7 cellular contexts compared by ENCODE assay signal in the genomic region with DNA sequence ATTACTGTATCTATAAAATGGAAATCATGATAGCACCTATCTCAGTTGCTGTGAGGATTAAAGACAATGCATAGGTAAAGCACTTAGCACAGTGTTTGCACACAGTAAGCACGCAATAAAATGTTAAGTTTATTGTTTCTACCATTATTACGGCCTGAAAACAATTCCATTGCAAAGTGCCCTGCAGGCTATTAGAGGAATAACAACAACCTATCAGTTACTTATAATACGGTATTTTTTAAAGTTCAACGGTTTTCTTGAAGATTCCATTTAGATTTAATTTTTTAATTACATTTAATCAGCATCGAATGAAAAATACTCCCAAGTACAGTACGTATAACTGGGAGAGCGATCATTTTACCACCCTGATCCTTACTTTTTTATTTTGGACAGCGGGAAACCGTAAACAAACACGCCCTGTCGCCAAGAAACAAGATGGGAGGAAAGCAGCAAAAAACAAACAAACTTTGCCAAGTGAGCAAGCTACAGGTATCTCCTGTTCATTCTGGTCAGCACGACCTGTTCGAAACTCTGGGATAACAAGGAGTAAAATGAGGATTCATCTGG. TPM values are rescaled to one million over a fixed set of nuclear protein-coding genes. Genes with fewer than 3 reads are reported as not detected.
DNase-seq lines count a peak whose midpoint lies in the region; ATAC-seq, FAIRE-seq and TF ChIP-seq lines count a peak whose summit lies in the region.

No MANE protein-coding gene starts in this region.

- H3K27me3 Mint-ChIP-seq in type B pancreatic cell = peaks cover 7% of the 10 kb centered on the region

- peak overlapping the region; percentile 96 for H3K4me3 Mint-ChIP-seq in type B pancreatic cell

- H3K9me3 ChIP-seq in ascending aorta (no peaks in the 10 kb centered on the region), HepG2 (ENCODE audit: low read length) (no peaks in the 10 kb centered on the region)

- intact Hi-C loops in ascending aorta (cut with DNase I) (loop anchor here (5.0 kb wide), 1 partner anchor 345 kb away; the partner anchor contains the start of gene SMCO4), HepG2 (cut with micrococcal nuclease; ENCODE audit: unreplicated experiment) (no loop called here)

- H3K4me1 ChIP-seq in ascending aorta (no peaks in the 10 kb centered on the region), HepG2 (ENCODE audit: insufficient read depth, low read length) (peaks cover 16% of the 10 kb centered on the region)

- peaks cover 9% of the 10 kb centered on the region for H3K4me1 Mint-ChIP-seq in type B pancreatic cell (ENCODE audit: unreplicated experiment)

- H3K4me3 ChIP-seq in GM06990 (replicated peaks; ENCODE audit: low read depth, low read length) (peak overlapping the region; percentile 90), ascending aorta (peak overlapping the region; percentile 67 to 81), HepG2 (replicated peaks in 1 of 3; ENCODE audit: insufficient read depth in 1 of 3, low read depth in 2 of 3, low read length in 3 of 3) (peak overlapping the region; percentile 67 to 78 (median 77))

- CTCF ChIA-PET in HepG2 (lab: Yijun Ruan, JAX; ENCODE audit: low intra/inter-chr PET ratio, low total read pairs) = no interaction called here

- H3K9ac ChIP-seq in HepG2 (ENCODE audit: insufficient read depth, low read depth, low read length) = peak overlapping the region; percentile 91

- DNase-seq in GM06990 (ENCODE audit: extremely low read depth, insufficient read length) = no peak
- DNase-seq in ascending aorta (ENCODE audit: low spot score in 2 of 2) = no peak
- DNase-seq in HepG2 (ENCODE audit: low spot score) = no peak
- no peak for DNase-seq in type B pancreatic cell (ENCODE audit: extremely low spot score, unreplicated experiment)
- DNase-seq in central memory CD4-positive, alpha-beta T cell = no peak

- peak overlapping the region; percentile 90 to 92 for H3K27ac ChIP-seq in ascending aorta
- H3K27ac ChIP-seq in HepG2 (ENCODE audit: extremely low read length, insufficient read depth, low read length) = peak overlapping the region; percentile 69

- H3K27me3 ChIP-seq in GM06990 (replicated peaks; ENCODE audit: control insufficient read depth, insufficient read depth, low read length) (no peaks in the 10 kb centered on the region), ascending aorta (no peaks in the 10 kb centered on the region), HepG2 (ENCODE audit: control insufficient read depth in 1 of 2, insufficient read depth in 2 of 2, low read length in 2 of 2) (no peaks in the 10 kb centered on the region; a peak in 2 of 5 replicates)

- H3K4me2 ChIP-seq in HepG2 (ENCODE audit: low read depth, low read length) = peak overlapping the region; percentile 74

- in situ Hi-C loops in HepG2 (cut with HindIII; ENCODE audit: extremely low pct_ligation_motif_present, low pct_unique_long_range_greater_than_20kb) = no loop called here

- WGBS in HepG2 (ENCODE audit: low lambda C conversion rate) = 18% methylated on average over 13 of the region's 13 CpGs

- H3K9me3 Mint-ChIP-seq in type B pancreatic cell = peaks cover 7% of the 10 kb centered on the region

- TF ChIP-seq EP300 in HepG2 (IDR thresholded peaks at IDR 0.05; ENCODE audit: low read depth in 2 of 2, low read length in 2 of 2) = no peak
- TF ChIP-seq EP300 in HepG2 (CRISPR knock-in tag; IDR thresholded peaks at IDR 0.05; ENCODE audit: borderline replicate concordance) = no peak

- H3K27ac Mint-ChIP-seq in type B pancreatic cell = peak overlapping the region; percentile 97

- peaks cover 19% of the 10 kb centered on the region for H3K79me2 ChIP-seq in HepG2 (ENCODE audit: insufficient read depth, low read length)

- peak; percentile 7 for ATAC-seq in GM19463 (IDR thresholded peaks at IDR 0.05; ENCODE audit: unreplicated experiment)
- peak; percentile 24 for ATAC-seq in HG03520 (IDR thresholded peaks at IDR 0.05; ENCODE audit: unreplicated experiment)
- ATAC-seq in HepG2 = no peak

- no peak for TF ChIP-seq POLR2A in HepG2 (IDR thresholded peaks at IDR 0.05; ENCODE audit: insufficient read depth in 1 of 2, low read depth in 2 of 2, low read length in 2 of 2)

- peak overlapping the region; percentile 90 for H2AFZ ChIP-seq in HepG2 (ENCODE audit: low read length)

- peak; percentile 15 for TF ChIP-seq CTCF in GM06990 (IDR thresholded peaks at IDR 0.05; ENCODE audit: insufficient read depth, low read length, poor library complexity, severe bottlenecking)
- peak in 2 of 3 experiments; percentile 15 to 19 for TF ChIP-seq CTCF in ascending aorta (IDR thresholded peaks at IDR 0.05)
- no peak for TF ChIP-seq CTCF in HepG2 (CRISPR knock-in tag; IDR thresholded peaks at IDR 0.05)
- peak; percentile 73 for TF ChIP-seq CTCF in type B pancreatic cell (conservative IDR thresholded peaks at IDR 0.05)

- H3K36me3 Mint-ChIP-seq in type B pancreatic cell = peaks cover 4% of the 10 kb centered on the region

- BruUV-seq in HepG2 (replicated peaks; lab: Mats Ljungman, UMichigan) = TSS peak; percentile 59

- H4K20me1 ChIP-seq in HepG2 (ENCODE audit: insufficient read depth, low read length) = no peaks in the 10 kb centered on the region

- no peaks in the 10 kb centered on the region for H3K36me3 ChIP-seq in GM06990 (ENCODE audit: control insufficient read depth, insufficient read depth, low read length)
- H3K36me3 ChIP-seq in ascending aorta = no peaks in the 10 kb centered on the region
- no peaks in the 10 kb centered on the region for H3K36me3 ChIP-seq in HepG2 (replicated peaks in 1 of 2; ENCODE audit: control insufficient read depth in 1 of 2, insufficient read depth in 2 of 2, low read length in 2 of 2)

- no peak for TF ChIP-seq RAD21 in HepG2 (CRISPR knock-in tag; IDR thresholded peaks at IDR 0.05)

- POLR2A ChIA-PET in HepG2 (lab: Yijun Ruan, JAX) = no interaction called here

- no peak for FAIRE-seq in HepG2 (lab: Jason Lieb, UNC)

TF ChIP-seq in HepG2, 621 proteins besides CTCF, POLR2A, EP300 and RAD21 (continues in another document):
- TF ChIP-seq DMAP1 (CRISPR knock-in tag; IDR thresholded peaks at IDR 0.05) (no peak), ZFAT (CRISPR knock-in tag; conservative IDR thresholded peaks at IDR 0.05) (no peak)
- TF ChIP-seq, protein P1, sequence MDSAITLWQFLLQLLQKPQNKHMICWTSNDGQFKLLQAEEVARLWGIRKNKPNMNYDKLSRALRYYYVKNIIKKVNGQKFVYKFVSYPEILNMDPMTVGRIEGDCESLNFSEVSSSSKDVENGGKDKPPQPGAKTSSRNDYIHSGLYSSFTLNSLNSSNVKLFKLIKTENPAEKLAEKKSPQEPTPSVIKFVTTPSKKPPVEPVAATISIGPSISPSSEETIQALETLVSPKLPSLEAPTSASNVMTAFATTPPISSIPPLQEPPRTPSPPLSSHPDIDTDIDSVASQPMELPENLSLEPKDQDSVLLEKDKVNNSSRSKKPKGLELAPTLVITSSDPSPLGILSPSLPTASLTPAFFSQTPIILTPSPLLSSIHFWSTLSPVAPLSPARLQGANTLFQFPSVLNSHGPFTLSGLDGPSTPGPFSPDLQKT (CRISPR knock-in tag; IDR thresholded peaks at IDR 0.05; ENCODE audit: borderline replicate concordance) = no peak
- TF ChIP-seq, protein P2, sequence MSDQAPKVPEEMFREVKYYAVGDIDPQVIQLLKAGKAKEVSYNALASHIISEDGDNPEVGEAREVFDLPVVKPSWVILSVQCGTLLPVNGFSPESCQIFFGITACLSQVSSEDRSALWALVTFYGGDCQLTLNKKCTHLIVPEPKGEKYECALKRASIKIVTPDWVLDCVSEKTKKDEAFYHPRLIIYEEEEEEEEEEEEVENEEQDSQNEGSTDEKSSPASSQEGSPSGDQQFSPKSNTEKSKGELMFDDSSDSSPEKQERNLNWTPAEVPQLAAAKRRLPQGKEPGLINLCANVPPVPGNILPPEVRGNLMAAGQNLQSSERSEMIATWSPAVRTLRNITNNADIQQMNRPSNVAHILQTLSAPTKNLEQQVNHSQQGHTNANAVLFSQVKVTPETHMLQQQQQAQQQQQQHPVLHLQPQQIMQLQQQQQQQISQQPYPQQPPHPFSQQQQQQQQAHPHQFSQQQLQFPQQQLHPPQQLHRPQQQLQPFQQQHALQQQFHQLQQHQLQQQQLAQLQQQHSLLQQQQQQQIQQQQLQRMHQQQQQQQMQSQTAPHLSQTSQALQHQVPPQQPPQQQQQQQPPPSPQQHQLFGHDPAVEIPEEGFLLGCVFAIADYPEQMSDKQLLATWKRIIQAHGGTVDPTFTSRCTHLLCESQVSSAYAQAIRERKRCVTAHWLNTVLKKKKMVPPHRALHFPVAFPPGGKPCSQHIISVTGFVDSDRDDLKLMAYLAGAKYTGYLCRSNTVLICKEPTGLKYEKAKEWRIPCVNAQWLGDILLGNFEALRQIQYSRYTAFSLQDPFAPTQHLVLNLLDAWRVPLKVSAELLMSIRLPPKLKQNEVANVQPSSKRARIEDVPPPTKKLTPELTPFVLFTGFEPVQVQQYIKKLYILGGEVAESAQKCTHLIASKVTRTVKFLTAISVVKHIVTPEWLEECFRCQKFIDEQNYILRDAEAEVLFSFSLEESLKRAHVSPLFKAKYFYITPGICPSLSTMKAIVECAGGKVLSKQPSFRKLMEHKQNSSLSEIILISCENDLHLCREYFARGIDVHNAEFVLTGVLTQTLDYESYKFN (CRISPR knock-in tag; conservative IDR thresholded peaks at IDR 0.05) = peak; percentile 6; the same call in 1 of the 2 replicates

RNA-seq across cellular contexts. Expression of gene SLC36A4, which starts 0.9 kb away (rescaled TPM):
- 18.6 TPM for total RNA-seq in ascending aorta
- 7.3 and 7.5 TPM in 2 replicates for total RNA-seq in HepG2 (2016; rRNA removed; fragmentation: Illumina TruSeq; extraction: Trizol)
- 3.3 and 4.0 TPM in 2 replicates for total RNA-seq in HepG2 (2016; cell fraction: cytosol; rRNA removed; fragmentation: Illumina TruSeq; extraction: Trizol; ENCODE audit: low read depth)
- total RNA-seq in HepG2 (2016; cell fraction: insoluble cytoplasmic fraction; rRNA removed; fragmentation: Illumina TruSeq; extraction: Trizol) = 6.9 and 7.0 TPM in 2 replicates
- 9.8 and 10.5 TPM in 2 replicates for total RNA-seq in HepG2 (2016; cell fraction: membrane; rRNA removed; fragmentation: Illumina TruSeq; extraction: Trizol)
- 14.4 and 16.9 TPM in 2 replicates for total RNA-seq in HepG2 (2016; cell fraction: nucleus; rRNA removed; fragmentation: Illumina TruSeq; extraction: Trizol)
- 9.5 and 10.2 TPM in 2 replicates for polyA plus RNA-seq in HepG2 (2011; rRNA removed)
- polyA plus RNA-seq in HepG2 (2011; cell fraction: cytosol; rRNA removed) = 6.1 and 11.9 TPM in 2 replicates
- 4.3 and 6.3 TPM in 2 replicates for polyA plus RNA-seq in HepG2 (2011; cell fraction: nucleus; rRNA removed)
- 15.9 and 18.0 TPM in 2 replicates for polyA plus RNA-seq in HepG2 (2012)
- 7.0 and 8.6 TPM in 2 replicates for polyA plus RNA-seq in HepG2 (2016; cell fraction: cytosol; fragmentation: Illumina TruSeq; extraction: Trizol; ENCODE audit: low read depth)
- 10.9 and 11.9 TPM in 2 replicates for polyA plus RNA-seq in HepG2 (2016; cell fraction: insoluble cytoplasmic fraction; fragmentation: Illumina TruSeq; extraction: Trizol; ENCODE audit: low read depth)
- polyA plus RNA-seq in HepG2 (2016; cell fraction: membrane; fragmentation: Illumina TruSeq; extraction: Trizol; ENCODE audit: low read depth) = 11.4 and 12.4 TPM in 2 replicates
- polyA plus RNA-seq in HepG2 (2016; cell fraction: nucleus; fragmentation: Illumina TruSeq; extraction: Trizol; ENCODE audit: insufficient read depth, low read depth) = 14.8 and 16.9 TPM in 2 replicates
- 5.4 and 23.7 TPM in 2 replicates for polyA minus RNA-seq in HepG2 (2011; rRNA and poly(A)+ RNA removed; ENCODE audit: low replicate concordance)
- 7.6 and 8.7 TPM in 2 replicates for polyA minus RNA-seq in HepG2 (2011; cell fraction: cytosol; rRNA and poly(A)+ RNA removed)
- polyA minus RNA-seq in HepG2 (2011; cell fraction: nucleus; rRNA and poly(A)+ RNA removed) = 34.5 and 37.7 TPM in 2 replicates
- 13.9 and 18.9 TPM in 2 replicates for total RNA-seq in type B pancreatic cell (ENCODE audit: low replicate concordance)
